In genomic region chr6:143556529-143556928, GRCh38 we compare ENCODE assay signal across 12 cellular contexts.
DNase-seq lines count a peak whose midpoint lies in the region; ATAC-seq and TF ChIP-seq lines count a peak whose summit lies in the region.
"Had no signal": no experiment of that assay in that cellular context is flagged by ENCODE, and none has a peak within 500 bp of the region (broad histone marks: within the 10 kb centered on the region; RNA-seq: fewer than 3 reads in every experiment).

No MANE protein-coding gene starts in this region.

- H3K4me3 ChIP-seq in astrocyte of the cerebellum (ENCODE audit: low read depth, low read length), result no peak overlapping the region

- ATAC-seq in GM21825 (IDR thresholded peaks at IDR 0.05; ENCODE audit: unreplicated experiment) (no peak), GM19397 (IDR thresholded peaks at IDR 0.05; ENCODE audit: unreplicated experiment) (no peak)
- ATAC-seq: Right ventricle myocardium inferior; stimulated activated naive B cell treated with anti-CD40 and anti-IgM and Interleukin-4, amounts not matched to agents 10 μg/mL and 1 μg/mL and 100 μg/mL, for 72 hours had no signal

- no peak for TF ChIP-seq CTCF in astrocyte of the cerebellum (IDR thresholded peaks at IDR 0.05; ENCODE audit: low read depth, low read length, missing control alignments)

- DNase-seq in AG20443 (ENCODE audit: low spot score), result peak; percentile 87
- peak; percentile 75 for DNase-seq in HS-27A (ENCODE audit: low read depth)
- DNase-seq in astrocyte of the cerebellum (ENCODE audit: low read depth), result peak; percentile 90
- peak; percentile 58 for DNase-seq in kidney tubule cell (ENCODE audit: low spot score)
- no peak for DNase-seq in SKM-1 treated with dmso at 0.1 percent for 144 hours (lab: John Stamatoyannopoulos, UW; ENCODE audit: unreplicated experiment)
- no peak for DNase-seq in NCI-H1105 treated with DMSO at 0.1 percent for 48 hours (lab: John Stamatoyannopoulos, UW)
- DNase-seq: activated CD4-positive, CD25-positive, alpha-beta regulatory T cell; kidney; stimulated activated naive B cell treated with anti-CD40 and anti-IgM and Interleukin-4, amounts not matched to agents 10 μg/mL and 1 μg/mL and 100 μg/mL, for 72 hours had no signal

- in situ Hi-C loops in astrocyte of the cerebellum (cut with HindIII; ENCODE audit: low sequenced_read_pairs), result no loop called here

Comparison
In these comparisons a context has a peak if more than half of its experiments do, and no peak if none do; other contexts are left out.
1. DNase-seq: peak in AG20443 (single experiment), HS-27A (single experiment), astrocyte of the cerebellum (single experiment) and kidney tubule cell (single experiment); none in SKM-1 treated with dmso at 0.1 percent for 144 hours (single experiment) and NCI-H1105 treated with DMSO at 0.1 percent for 48 hours (single experiment).